ENCODE assay signal across 1 cellular context in the genomic region with DNA sequence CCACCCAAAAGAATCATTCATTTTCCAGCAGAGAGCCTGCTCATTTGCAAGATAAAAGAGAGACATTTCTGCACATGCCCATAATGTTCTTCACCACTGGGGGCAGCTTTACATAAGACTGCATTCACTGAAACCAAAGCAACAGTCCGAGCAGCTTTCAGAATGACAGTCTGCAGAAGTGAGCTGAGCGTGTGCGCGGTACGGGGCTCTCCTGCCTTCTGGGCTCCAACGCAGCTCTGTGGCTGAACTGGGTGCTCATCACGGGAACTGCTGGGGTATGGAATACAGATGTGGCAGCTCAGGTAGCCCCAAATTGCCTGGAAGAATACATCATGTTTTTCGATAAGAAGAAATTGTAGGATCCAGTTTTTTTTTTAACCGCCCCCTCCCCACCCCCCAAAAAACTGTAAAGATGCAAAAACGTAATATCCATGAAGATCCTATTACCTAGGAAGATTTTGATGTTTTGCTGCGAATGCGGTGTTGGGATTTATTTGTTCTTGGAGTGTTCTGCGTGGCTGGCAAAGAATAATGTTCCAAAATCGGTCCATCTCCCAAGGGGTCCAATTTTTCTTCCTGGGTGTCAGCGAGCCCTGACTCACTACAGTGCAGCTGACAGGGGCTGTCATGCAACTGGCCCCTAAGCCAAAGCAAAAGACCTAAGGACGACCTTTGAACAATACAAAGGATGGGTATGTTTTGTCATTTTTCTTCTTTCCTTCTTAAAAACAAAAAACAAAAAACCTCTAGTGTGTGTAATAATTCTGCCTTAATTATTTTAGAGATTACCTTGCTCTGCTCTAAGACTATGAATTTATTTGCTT.
TF ChIP-seq lines count a peak whose summit lies in the region.

Gene LRRTM3 (plus strand): TSS at position 141 of the 824 bp plus-strand sequence.

TF ChIP-seq in WTC11, 78 proteins besides CTCF, POLR2A, EP300 and RAD21 (continued from another document):
- TF ChIP-seq, protein P1, sequence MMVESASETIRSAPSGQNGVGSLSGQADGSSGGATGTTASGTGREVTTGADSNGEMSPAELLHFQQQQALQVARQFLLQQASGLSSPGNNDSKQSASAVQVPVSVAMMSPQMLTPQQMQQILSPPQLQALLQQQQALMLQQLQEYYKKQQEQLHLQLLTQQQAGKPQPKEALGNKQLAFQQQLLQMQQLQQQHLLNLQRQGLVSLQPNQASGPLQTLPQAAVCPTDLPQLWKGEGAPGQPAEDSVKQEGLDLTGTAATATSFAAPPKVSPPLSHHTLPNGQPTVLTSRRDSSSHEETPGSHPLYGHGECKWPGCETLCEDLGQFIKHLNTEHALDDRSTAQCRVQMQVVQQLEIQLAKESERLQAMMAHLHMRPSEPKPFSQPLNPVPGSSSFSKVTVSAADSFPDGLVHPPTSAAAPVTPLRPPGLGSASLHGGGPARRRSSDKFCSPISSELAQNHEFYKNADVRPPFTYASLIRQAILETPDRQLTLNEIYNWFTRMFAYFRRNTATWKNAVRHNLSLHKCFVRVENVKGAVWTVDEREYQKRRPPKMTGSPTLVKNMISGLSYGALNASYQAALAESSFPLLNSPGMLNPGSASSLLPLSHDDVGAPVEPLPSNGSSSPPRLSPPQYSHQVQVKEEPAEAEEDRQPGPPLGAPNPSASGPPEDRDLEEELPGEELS (CRISPR knock-in tag; IDR thresholded peaks at IDR 0.05), result peak; percentile 37; the same call in 1 of the 2 replicates
- TF ChIP-seq ATF3 (CRISPR knock-in tag; conservative IDR thresholded peaks at IDR 0.05) (no peak), ZNF281 (CRISPR knock-in tag; IDR thresholded peaks at IDR 0.05) (no peak), TEAD1 (CRISPR knock-in tag; IDR thresholded peaks at IDR 0.05) (peak; percentile 90; the same call in 1 of the 2 replicates), GRHL2 (CRISPR knock-in tag; IDR thresholded peaks at IDR 0.05; ENCODE audit: insufficient replicate concordance, severe bottlenecking) (no peak), ATF1 (CRISPR knock-in tag; IDR thresholded peaks at IDR 0.05) (no peak), IRF2 (CRISPR knock-in tag; IDR thresholded peaks at IDR 0.05; ENCODE audit: borderline replicate concordance, low read depth) (no peak), ERG (CRISPR knock-in tag; IDR thresholded peaks at IDR 0.05) (no peak), ZNF671 (CRISPR knock-in tag; IDR thresholded peaks at IDR 0.05) (no peak), RELA (CRISPR knock-in tag; IDR thresholded peaks at IDR 0.05; ENCODE audit: borderline replicate concordance) (no peak)
- TF ChIP-seq, protein P2, sequence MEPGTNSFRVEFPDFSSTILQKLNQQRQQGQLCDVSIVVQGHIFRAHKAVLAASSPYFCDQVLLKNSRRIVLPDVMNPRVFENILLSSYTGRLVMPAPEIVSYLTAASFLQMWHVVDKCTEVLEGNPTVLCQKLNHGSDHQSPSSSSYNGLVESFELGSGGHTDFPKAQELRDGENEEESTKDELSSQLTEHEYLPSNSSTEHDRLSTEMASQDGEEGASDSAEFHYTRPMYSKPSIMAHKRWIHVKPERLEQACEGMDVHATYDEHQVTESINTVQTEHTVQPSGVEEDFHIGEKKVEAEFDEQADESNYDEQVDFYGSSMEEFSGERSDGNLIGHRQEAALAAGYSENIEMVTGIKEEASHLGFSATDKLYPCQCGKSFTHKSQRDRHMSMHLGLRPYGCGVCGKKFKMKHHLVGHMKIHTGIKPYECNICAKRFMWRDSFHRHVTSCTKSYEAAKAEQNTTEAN (CRISPR knock-in tag; IDR thresholded peaks at IDR 0.05), result no peak
- TF ChIP-seq, protein P3, sequence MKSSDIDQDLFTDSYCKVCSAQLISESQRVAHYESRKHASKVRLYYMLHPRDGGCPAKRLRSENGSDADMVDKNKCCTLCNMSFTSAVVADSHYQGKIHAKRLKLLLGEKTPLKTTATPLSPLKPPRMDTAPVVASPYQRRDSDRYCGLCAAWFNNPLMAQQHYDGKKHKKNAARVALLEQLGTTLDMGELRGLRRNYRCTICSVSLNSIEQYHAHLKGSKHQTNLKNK (CRISPR knock-in tag; IDR thresholded peaks at IDR 0.05), result no peak
- TF ChIP-seq, protein P4, sequence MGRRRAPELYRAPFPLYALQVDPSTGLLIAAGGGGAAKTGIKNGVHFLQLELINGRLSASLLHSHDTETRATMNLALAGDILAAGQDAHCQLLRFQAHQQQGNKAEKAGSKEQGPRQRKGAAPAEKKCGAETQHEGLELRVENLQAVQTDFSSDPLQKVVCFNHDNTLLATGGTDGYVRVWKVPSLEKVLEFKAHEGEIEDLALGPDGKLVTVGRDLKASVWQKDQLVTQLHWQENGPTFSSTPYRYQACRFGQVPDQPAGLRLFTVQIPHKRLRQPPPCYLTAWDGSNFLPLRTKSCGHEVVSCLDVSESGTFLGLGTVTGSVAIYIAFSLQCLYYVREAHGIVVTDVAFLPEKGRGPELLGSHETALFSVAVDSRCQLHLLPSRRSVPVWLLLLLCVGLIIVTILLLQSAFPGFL (CRISPR knock-in tag; IDR thresholded peaks at IDR 0.05; ENCODE audit: borderline replicate concordance), result no peak
